Comparison of ENCODE assay signal across 15 cellular contexts in genomic region chr3:101847328-101847727, GRCh38. TPM values are rescaled to one million over a fixed set of nuclear protein-coding genes. Genes with fewer than 3 reads are reported as not detected.
DNase-seq lines count a peak whose midpoint lies in the region; ATAC-seq, FAIRE-seq and TF ChIP-seq lines count a peak whose summit lies in the region.
"Had no signal": no experiment of that assay in that cellular context is flagged by ENCODE, and none has a peak within 500 bp of the region (broad histone marks: within the 10 kb centered on the region; RNA-seq: fewer than 3 reads in every experiment).

No MANE protein-coding gene starts in this region.

- peak overlapping the region in 8 of 9 donors; percentile 86 to 99 (median 94) for H3K27ac Mint-ChIP-seq in naive thymus-derived CD4-positive, alpha-beta T cell

- no peak for TF ChIP-seq EP300 in K562 (IDR thresholded peaks at IDR 0.05; ENCODE audit: low read length)

- TF ChIP-seq CTCF in 22Rv1 (IDR thresholded peaks at IDR 0.05) (no peak), K562 (IDR thresholded peaks at IDR 0.05 in 2 of 3, conservative IDR thresholded peaks at IDR 0.05 in 1 of 3; ENCODE audit: insufficient read depth in 2 of 3, low read depth in 1 of 3, low read length in 3 of 3) (no peak)

- H3K4me3 Mint-ChIP-seq in naive thymus-derived CD4-positive, alpha-beta T cell: peak overlapping the region in 2 of 10 donors; percentile 11 to 25

- CTCF ChIA-PET in K562 (lab: Yijun Ruan, JAX; ENCODE audit: low intra/inter-chr PET ratio): no interaction called here
- CTCF ChIA-PET in naive thymus-derived CD4-positive, alpha-beta T cell (lab: Charles Lee): interaction anchor here (0.5 kb wide), 2 partner anchors 177 to 530 kb away, joined by 3 to 4 read pairs; no protein-coding TSS in a partner anchor

- 28% methylated on average over 3 of the region's 3 CpGs for WGBS in K562 (ENCODE audit: insufficient coverage, low coverage, missing lambda C conversion rate)

- H3K4me1 ChIP-seq in K562 (replicated peaks in 1 of 2; ENCODE audit: control insufficient read depth in 2 of 2, insufficient read depth in 2 of 2, low read length in 2 of 2): peaks cover 8 to 10% of the 10 kb centered on the region in 2 experiments; a peak in 3 of 5 replicates
- peaks cover 10 to 14% of the 10 kb centered on the region in 2 donors for H3K4me1 ChIP-seq in naive thymus-derived CD4-positive, alpha-beta T cell (ENCODE audit: control insufficient read depth in 2 of 2, insufficient read depth in 2 of 2, low read length in 2 of 2)

- peaks cover 9 to 43% (median 24%) of the 10 kb centered on the region in 5 donors for H3K36me3 Mint-ChIP-seq in naive thymus-derived CD4-positive, alpha-beta T cell

- no TSS peak for BruUV-seq in K562 (replicated peaks; lab: Mats Ljungman, UMichigan)

- H3K79me2 ChIP-seq in K562 (ENCODE audit: control insufficient read depth, insufficient read depth, low read length): peaks cover 25% of the 10 kb centered on the region

- DNase-seq in HCEC 1CT (peak; percentile 32), K562 (ENCODE audit: extremely low read depth in 1 of 4, low spot score in 3 of 4) (no peak), cerebellum (ENCODE audit: low spot score) (no peak)
- DNase-seq in naive thymus-derived CD4-positive, alpha-beta T cell: no peak
- DNase-seq: activated CD4-positive, alpha-beta T cell treated with anti-CD3 and anti-CD28 coated beads for 1 hour; DMS79 treated with DMSO at 0.1 percent for 48 hours; foreskin keratinocyte; GOT3; NCI-H1417 treated with DMSO at 0.1 percent for 48 hours had no signal

- H3K4me3 ChIP-seq in K562: no peak overlapping the region
- H3K4me3 ChIP-seq in naive thymus-derived CD4-positive, alpha-beta T cell (ENCODE audit: low read length): no peak overlapping the region

- H3K27ac ChIP-seq in 22Rv1 (peak overlapping the region; percentile 97), K562 (ENCODE audit: extremely low read depth, low read depth, low read length) (no peak overlapping the region)
- no peak overlapping the region for H3K27ac ChIP-seq in naive thymus-derived CD4-positive, alpha-beta T cell (ENCODE audit: low read depth, low read length)
- H3K27ac ChIP-seq: foreskin keratinocyte had no signal

- ATAC-seq in K562 (no peak), HG02885 (IDR thresholded peaks at IDR 0.05; ENCODE audit: poor library complexity, unreplicated experiment) (no peak), HG03469 (IDR thresholded peaks at IDR 0.05; ENCODE audit: unreplicated experiment) (no peak), GM18502 (IDR thresholded peaks at IDR 0.05; ENCODE audit: poor library complexity, unreplicated experiment) (no peak)
- no peak for ATAC-seq in naive thymus-derived CD4-positive, alpha-beta T cell
- ATAC-seq: foreskin keratinocyte, SK-N-SH treated with all-trans-retinoic acid at 6 μM for 48 hours had no signal

- TF ChIP-seq RAD21 in K562 (CRISPR knock-in tag; conservative IDR thresholded peaks at IDR 0.05 in 1 of 2, IDR thresholded peaks at IDR 0.05 in 1 of 2): no peak

- H3K4me2 ChIP-seq in K562 (ENCODE audit: insufficient read depth, low read length): no peak overlapping the region

- in situ Hi-C loops in K562 (cut with MboI): no loop called here

- H3K9ac ChIP-seq in K562 (ENCODE audit: insufficient read depth in 1 of 2, low read depth in 2 of 2, low read length in 2 of 2): no peak overlapping the region

- POLR2A ChIA-PET in K562 (lab: Yijun Ruan, JAX): no interaction called here
- POLR2A ChIA-PET in naive thymus-derived CD4-positive, alpha-beta T cell (lab: Charles Lee): interaction anchor here (1.1 to 3.7 kb wide), 10 partner anchors 9 to 377 kb away, joined by 3 to 56 read pairs (median 11); no protein-coding TSS in a partner anchor

- no peaks in the 10 kb centered on the region for H3K27me3 Mint-ChIP-seq in naive thymus-derived CD4-positive, alpha-beta T cell

- intact Hi-C loops in K562 (cut with micrococcal nuclease): no loop called here
- intact Hi-C loops in naive thymus-derived CD4-positive, alpha-beta T cell (cut with micrococcal nuclease): no loop called here

- TF ChIP-seq POLR2A in K562 (conservative IDR thresholded peaks at IDR 0.05): no peak

- H3K9me3 Mint-ChIP-seq in naive thymus-derived CD4-positive, alpha-beta T cell: peaks cover 0 to 8% (median 3%) of the 10 kb centered on the region in 11 donors

- no peaks in the 10 kb centered on the region for H3K27me3 ChIP-seq in K562 (ENCODE audit: control insufficient read depth in 2 of 2, insufficient read depth in 2 of 2, low read length in 2 of 2)
- H3K27me3 ChIP-seq in naive thymus-derived CD4-positive, alpha-beta T cell (ENCODE audit: control insufficient read depth in 2 of 2, insufficient read depth in 2 of 2, low read length in 2 of 2): no peaks in the 10 kb centered on the region
- H3K27me3 ChIP-seq: foreskin keratinocyte had no signal

- peaks cover 6% of the 10 kb centered on the region; the same call in 1 of the 2 replicates for H4K20me1 ChIP-seq in K562 (replicated peaks; ENCODE audit: control insufficient read depth, insufficient read depth, low read length)

- H3K9me1 ChIP-seq in K562 (ENCODE audit: control insufficient read depth, insufficient read depth, low read length): no peaks in the 10 kb centered on the region

- H3K36me3 ChIP-seq in K562 (ENCODE audit: control insufficient read depth, insufficient read depth, low read length): peaks cover 7% of the 10 kb centered on the region
- peaks cover 0 to 17% (median 2%) of the 10 kb centered on the region in 3 experiments for H3K36me3 ChIP-seq in naive thymus-derived CD4-positive, alpha-beta T cell (ENCODE audit: control insufficient read depth in 2 of 3, insufficient read depth in 3 of 3, low read length in 3 of 3)

- H3K4me1 Mint-ChIP-seq in naive thymus-derived CD4-positive, alpha-beta T cell: peaks cover 22 to 34% (median 23%) of the 10 kb centered on the region in 7 donors

- FAIRE-seq in K562 (lab: Jason Lieb, UNC): no peak
- FAIRE-seq: keratinocyte had no signal

- H3K9me3 ChIP-seq in K562 (replicated peaks; ENCODE audit: control insufficient read depth, insufficient read depth, low read depth, low read length): no peaks in the 10 kb centered on the region
- no peaks in the 10 kb centered on the region for H3K9me3 ChIP-seq in naive thymus-derived CD4-positive, alpha-beta T cell (ENCODE audit: control insufficient read depth in 2 of 3, low read length in 3 of 3)

- H2AFZ ChIP-seq in K562 (ENCODE audit: low read depth, low read length): peak overlapping the region; percentile 66; the same call in 1 of the 2 replicates

TF ChIP-seq in K562, 482 proteins besides CTCF, POLR2A, EP300 and RAD21:
- TF ChIP-seq ZNF707 (CRISPR knock-in tag; conservative IDR thresholded peaks at IDR 0.05): no peak
- no peak for TF ChIP-seq ZC3H11A (IDR thresholded peaks at IDR 0.05; ENCODE audit: low read depth, low read length)
- no peak for TF ChIP-seq SAP30 (IDR thresholded peaks at IDR 0.05; ENCODE audit: borderline replicate concordance, insufficient read depth, low read depth, low read length, poor library complexity, severe bottlenecking)
- TF ChIP-seq IFI16 (CRISPR knock-in tag; IDR thresholded peaks at IDR 0.05): no peak
- no peak for TF ChIP-seq BMI1 (IDR thresholded peaks at IDR 0.05; ENCODE audit: low read length)
- no peak for TF ChIP-seq PHB (CRISPR knock-in tag; IDR thresholded peaks at IDR 0.05)
- TF ChIP-seq PCBP2 (IDR thresholded peaks at IDR 0.05; ENCODE audit: low read depth, low read length, poor library complexity, severe bottlenecking): no peak
- TF ChIP-seq SRF (CRISPR knock-in tag; IDR thresholded peaks at IDR 0.05): no peak

RNA-seq across cellular contexts. Expression of gene NFKBIZ, which starts 2.0 kb away (rescaled TPM):
- 29.4 and 39.8 TPM in 2 replicates for total RNA-seq in K562 (2011; cell fraction: chromatin; rRNA removed; ENCODE audit: low replicate concordance)
- 14.0 and 18.4 TPM in 2 replicates for total RNA-seq in K562 (2011; cell fraction: nucleolus; rRNA removed)
- 16.1 and 21.3 TPM in 2 replicates for total RNA-seq in K562 (2011; cell fraction: nucleoplasm; rRNA removed)
- total RNA-seq in K562 (2014; rRNA removed) (4.7 and 5.7 TPM in 2 replicates), K562 (2014; rRNA removed; fragmentation: Illumina TruSeq; extraction: Trizol) (7.7 and 8.9 TPM in 2 replicates), K562 (2015; rRNA removed; fragmentation: Illumina TruSeq; extraction: Trizol) (7.1 TPM in 2 replicates), K562 (2021) (13.7 and 14.2 TPM in 2 replicates), cerebellum (4.0 TPM)
- polyA plus RNA-seq in K562 (2011; rRNA removed) (6.4 and 6.7 TPM in 2 replicates), K562 (2014; fragmentation: Illumina TruSeq; extraction: Trizol) (2.7 and 3.6 TPM in 2 replicates), K562 (2014; fragmentation: Nextera tagmentation; extraction: Ambion mirVana) (1 to 10 TPM; 1.2 to 1.6 TPM), K562 (2014; rRNA removed) (4.1 and 4.9 TPM in 2 replicates)
- polyA plus RNA-seq in K562 (2011; cell fraction: cytosol; rRNA removed): 1.8 and 2.5 TPM in 2 replicates
- polyA plus RNA-seq in K562 (2011; cell fraction: nucleus; rRNA removed): 24.5 and 25.4 TPM in 2 replicates
- 2.3 and 5.2 TPM in 2 replicates for polyA plus RNA-seq in K562 (2012)
- polyA minus RNA-seq in K562 (2011; rRNA and poly(A)+ RNA removed): 26.5 and 26.9 TPM in 2 replicates
- 9.8 and 10.7 TPM in 2 replicates for polyA minus RNA-seq in K562 (2011; cell fraction: cytosol; rRNA and poly(A)+ RNA removed)
- polyA minus RNA-seq in K562 (2011; cell fraction: nucleus; rRNA and poly(A)+ RNA removed): 21.9 and 33.7 TPM in 2 replicates
- total RNA-seq in naive thymus-derived CD4-positive, alpha-beta T cell: 100 to 1,000 TPM; 108 to 913 (median 140) TPM
- 10 to 100 TPM; 21.0 to 30.8 TPM for polyA plus RNA-seq in naive thymus-derived CD4-positive, alpha-beta T cell
